ENCODE assay signal across 21 cellular contexts in genomic region chr2:175027755-175028154, GRCh38. TPM values are rescaled to one million over a fixed set of nuclear protein-coding genes. Genes with fewer than 3 reads are reported as not detected.
DNase-seq lines count a peak whose midpoint lies in the region; ATAC-seq and TF ChIP-seq lines count a peak whose summit lies in the region.
"Had no signal": no experiment of that assay in that cellular context is flagged by ENCODE, and none has a peak within 500 bp of the region (broad histone marks: within the 10 kb centered on the region; RNA-seq: fewer than 3 reads in every experiment).

No MANE protein-coding gene starts in this region.

- 99% methylated on average over 3 of the region's 3 CpGs for WGBS in right cardiac atrium

- H3K36me3 ChIP-seq in lower lobe of right lung (no peaks in the 10 kb centered on the region), skeletal muscle satellite cell (ENCODE audit: insufficient read depth, low read length) (no peaks in the 10 kb centered on the region), PC-9 (ENCODE audit: low read depth) (no peaks in the 10 kb centered on the region)
- H3K36me3 ChIP-seq: cardiac muscle cell had no signal

- H3K36me3 Mint-ChIP-seq in activated T-helper 2 cell treated with anti-CD3 and anti-CD28 coated beads, Interferon-gamma antibody, Interleukin-2, Interleukin-4, amounts not matched to agents 10 μg/mL and 5 μg/mL and 100 μg/mL, durations not matched to agents 14 hours and 24 hours and 36 hours (ENCODE audit: low read depth) = no peaks in the 10 kb centered on the region
- H3K36me3 Mint-ChIP-seq: activated CD8-positive, alpha-beta memory T cell treated with anti-CD3 and anti-CD28 coated beads, Interleukin-2, amount 10 ng/mL, durations not matched to agents 7 days and 5 days; stimulated activated memory B cell treated with anti-CD40 and anti-IgM and Interleukin-4, amounts not matched to agents 10 μg/mL and 1 μg/mL and 100 μg/mL, for 72 hours had no signal

- H3K79me2 ChIP-seq in PC-9 (ENCODE audit: low read depth) = no peaks in the 10 kb centered on the region

- no peak overlapping the region for H3K27ac Mint-ChIP-seq in activated T-helper 2 cell treated with anti-CD3 and anti-CD28 coated beads, Interferon-gamma antibody, Interleukin-2, Interleukin-4, amounts not matched to agents 10 μg/mL and 5 μg/mL and 100 μg/mL, durations not matched to agents 14 hours and 24 hours and 36 hours
- H3K27ac Mint-ChIP-seq: activated CD8-positive, alpha-beta memory T cell treated with anti-CD3 and anti-CD28 coated beads, Interleukin-2, amount 10 ng/mL, durations not matched to agents 7 days and 5 days; stimulated activated memory B cell treated with anti-CD40 and anti-IgM and Interleukin-4, amounts not matched to agents 10 μg/mL and 1 μg/mL and 100 μg/mL, for 72 hours had no signal

- H3K4me3 Mint-ChIP-seq in activated T-helper 2 cell treated with anti-CD3 and anti-CD28 coated beads, Interferon-gamma antibody, Interleukin-2, Interleukin-4, amounts not matched to agents 10 μg/mL and 5 μg/mL and 100 μg/mL, durations not matched to agents 14 hours and 24 hours and 36 hours (ENCODE audit: low read depth) = no peak overlapping the region
- H3K4me3 Mint-ChIP-seq: activated CD8-positive, alpha-beta memory T cell treated with anti-CD3 and anti-CD28 coated beads, Interleukin-2, amount 10 ng/mL, durations not matched to agents 7 days and 5 days; naive B cell; stimulated activated memory B cell treated with anti-CD40 and anti-IgM and Interleukin-4, amounts not matched to agents 10 μg/mL and 1 μg/mL and 100 μg/mL, for 72 hours had no signal

- peaks cover 10% of the 10 kb centered on the region for H3K27me3 Mint-ChIP-seq in activated T-helper 2 cell treated with anti-CD3 and anti-CD28 coated beads, Interferon-gamma antibody, Interleukin-2, Interleukin-4, amounts not matched to agents 10 μg/mL and 5 μg/mL and 100 μg/mL, durations not matched to agents 14 hours and 24 hours and 36 hours (ENCODE audit: low read depth)
- H3K27me3 Mint-ChIP-seq: stimulated activated memory B cell treated with anti-CD40 and anti-IgM and Interleukin-4, amounts not matched to agents 10 μg/mL and 1 μg/mL and 100 μg/mL, for 72 hours had no signal

- H3K27ac ChIP-seq in right cardiac atrium (ENCODE audit: low read length) (peak overlapping the region; percentile 59), lower lobe of right lung (peak overlapping the region; percentile 71), PC-9 (no peak overlapping the region)
- H3K27ac ChIP-seq: C4-2B, cardiac muscle cell had no signal

- no peak for DNase-seq in right cardiac atrium
- DNase-seq in cardiac septum (ENCODE audit: low spot score) = no peak
- no peak for DNase-seq in lower lobe of right lung
- DNase-seq in activated T-helper 2 cell treated with anti-CD3 and anti-CD28 coated beads, Interferon-gamma antibody, Interleukin-2, Interleukin-4, amounts not matched to agents 10 μg/mL and 5 μg/mL and 100 μg/mL, durations not matched to agents 14 hours and 24 hours and 36 hours (ENCODE audit: low spot score) = no peak
- DNase-seq in PC-9 = no peak
- DNase-seq: activated CD4-positive, alpha-beta T cell treated with anti-CD3 and anti-CD28 coated beads for 48 hours; activated CD8-positive, alpha-beta memory T cell treated with anti-CD3 and anti-CD28 coated beads, Interleukin-2, amount 10 ng/mL, durations not matched to agents 7 days and 5 days; activated gamma-delta T cell; effector CD4-positive, alpha-beta T cell; naive B cell; NCI-H1436; NCI-H774; OCI-M1; SIG-M5; T-helper 1 cell had no signal

- no peak overlapping the region for H3K4me3 ChIP-seq in right cardiac atrium (ENCODE audit: low read length)
- H3K4me3 ChIP-seq in lower lobe of right lung = no peak overlapping the region
- peak overlapping the region; percentile 37 for H3K4me3 ChIP-seq in skeletal muscle satellite cell (ENCODE audit: low read length)
- no peak overlapping the region for H3K4me3 ChIP-seq in PC-9
- H3K4me3 ChIP-seq: cardiac muscle cell had no signal

- POLR2A ChIA-PET in PC-9 (lab: Charles Lee; ENCODE audit: unreplicated experiment) = no interaction called here

- no peaks in the 10 kb centered on the region for H4K20me1 ChIP-seq in PC-9 (ENCODE audit: insufficient read depth)

- BruUV-seq in PC-9 (replicated peaks; lab: Mats Ljungman, UMichigan) = no TSS peak

- peak overlapping the region; percentile 70 for H3K9ac ChIP-seq in skeletal muscle satellite cell (ENCODE audit: low read depth, low read length)

- ATAC-seq in right cardiac atrium = no peak
- ATAC-seq in lower lobe of right lung = no peak
- no peak for ATAC-seq in HG03039 (IDR thresholded peaks at IDR 0.05; ENCODE audit: unreplicated experiment)
- no peak for ATAC-seq in HG03460 (IDR thresholded peaks at IDR 0.05; ENCODE audit: unreplicated experiment)
- ATAC-seq: activated CD8-positive, alpha-beta memory T cell treated with anti-CD3 and anti-CD28 coated beads, Interleukin-2, amount 10 ng/mL, durations not matched to agents 7 days and 5 days; stimulated activated memory B cell treated with anti-CD40 and anti-IgM and Interleukin-4, amounts not matched to agents 10 μg/mL and 1 μg/mL and 100 μg/mL, for 72 hours had no signal

- H3K4me1 ChIP-seq in right cardiac atrium (ENCODE audit: control insufficient read depth, insufficient read depth, low read length) (no peaks in the 10 kb centered on the region), lower lobe of right lung (no peaks in the 10 kb centered on the region), skeletal muscle satellite cell (ENCODE audit: control insufficient read depth, insufficient read depth, low read length) (peaks cover 31% of the 10 kb centered on the region), PC-9 (replicated peaks; ENCODE audit: insufficient read depth) (no peaks in the 10 kb centered on the region)

- H3K9me2 ChIP-seq in PC-9 (ENCODE audit: insufficient read depth) = no peaks in the 10 kb centered on the region

- H3K9me3 Mint-ChIP-seq in activated T-helper 2 cell treated with anti-CD3 and anti-CD28 coated beads, Interferon-gamma antibody, Interleukin-2, Interleukin-4, amounts not matched to agents 10 μg/mL and 5 μg/mL and 100 μg/mL, durations not matched to agents 14 hours and 24 hours and 36 hours = no peaks in the 10 kb centered on the region

- H3K4me2 ChIP-seq in skeletal muscle satellite cell (ENCODE audit: low read length) (peak overlapping the region; percentile 75), PC-9 (no peak overlapping the region)

- intact Hi-C loops in right cardiac atrium (cut with DNase I) (no loop called here), cardiac septum (cut with DNase I) (no loop called here), lower lobe of right lung (cut with DNase I) (no loop called here), PC-9 (cut with micrococcal nuclease; ENCODE audit: unreplicated experiment) (no loop called here)
- intact Hi-C loops in activated T-helper 2 cell treated with anti-CD3 and anti-CD28 coated beads, Interferon-gamma antibody, Interleukin-2, Interleukin-4, amounts not matched to agents 10 μg/mL and 5 μg/mL and 100 μg/mL, durations not matched to agents 14 hours and 24 hours and 36 hours (cut with micrococcal nuclease) = no loop called here

- H2AFZ ChIP-seq in PC-9 = no peak overlapping the region

- no peaks in the 10 kb centered on the region for H3F3A ChIP-seq in PC-9 (ENCODE audit: insufficient read depth, low read depth)

- no peaks in the 10 kb centered on the region for H3K4me1 Mint-ChIP-seq in activated T-helper 2 cell treated with anti-CD3 and anti-CD28 coated beads, Interferon-gamma antibody, Interleukin-2, Interleukin-4, amounts not matched to agents 10 μg/mL and 5 μg/mL and 100 μg/mL, durations not matched to agents 14 hours and 24 hours and 36 hours (ENCODE audit: low read depth)
- H3K4me1 Mint-ChIP-seq: naive B cell; stimulated activated memory B cell treated with anti-CD40 and anti-IgM and Interleukin-4, amounts not matched to agents 10 μg/mL and 1 μg/mL and 100 μg/mL, for 72 hours had no signal

- TF ChIP-seq CTCF in lower lobe of right lung (IDR thresholded peaks at IDR 0.05) (no peak), PC-9 (conservative IDR thresholded peaks at IDR 0.05) (no peak)

- CTCF ChIA-PET in PC-9 (lab: Charles Lee) = interaction anchor here (0.5 kb wide), 1 partner anchor 338 kb away, joined by 5 read pairs; no protein-coding TSS in a partner anchor

- H3K27me3 ChIP-seq in right cardiac atrium (ENCODE audit: control insufficient read depth, insufficient read depth) (no peaks in the 10 kb centered on the region), lower lobe of right lung (ENCODE audit: low read depth) (no peaks in the 10 kb centered on the region), skeletal muscle satellite cell (ENCODE audit: control insufficient read depth, insufficient read depth, low read length) (no peaks in the 10 kb centered on the region), PC-9 (ENCODE audit: insufficient read depth, low read depth) (no peaks in the 10 kb centered on the region)
- H3K27me3 ChIP-seq: cardiac muscle cell had no signal

- H3K9me3 ChIP-seq in right cardiac atrium (ENCODE audit: control insufficient read depth, low read length) (no peaks in the 10 kb centered on the region), lower lobe of right lung (no peaks in the 10 kb centered on the region), skeletal muscle satellite cell (replicated peaks; ENCODE audit: low read length) (no peaks in the 10 kb centered on the region), PC-9 (ENCODE audit: insufficient read depth, low read depth) (no peaks in the 10 kb centered on the region)

RNA-seq across cellular contexts. Expression of gene CHN1, which starts 22.6 kb away (rescaled TPM):
- 1 to 10 TPM; 5.7 to 8.9 (median 8.0) TPM for total RNA-seq in right cardiac atrium
- polyA plus RNA-seq in right cardiac atrium = 5.3 TPM
- total RNA-seq in cardiac septum = 23.8 TPM
- total RNA-seq in lower lobe of right lung = 16.8 TPM
- 13.7 and 23.2 TPM in 2 replicates for total RNA-seq in skeletal muscle satellite cell (2012; rRNA removed)
- 5.0 and 7.3 TPM in 2 replicates for total RNA-seq in activated T-helper 2 cell treated with anti-CD3 and anti-CD28 coated beads, Interferon-gamma antibody, Interleukin-2, Interleukin-4, amounts not matched to agents 10 μg/mL and 5 μg/mL and 100 μg/mL, durations not matched to agents 14 hours and 24 hours and 36 hours
- total RNA-seq in PC-9 (2021) = 11.8 and 14.0 TPM in 2 replicates
